Comparison of ENCODE assay signal across 8 cellular contexts in genomic region chrX:155334486-155335316, GRCh38. TPM values are rescaled to one million over a fixed set of nuclear protein-coding genes. Genes with fewer than 3 reads are reported as not detected.
DNase-seq lines count a peak whose midpoint lies in the region; ATAC-seq and TF ChIP-seq lines count a peak whose summit lies in the region.

Gene CLIC2 (minus strand): TSS chrX:155334614. CDS start chrX:155334427, 187 bp downstream.

- H2BK5ac ChIP-seq in H9 (ENCODE audit: insufficient read length, low read length) = no peak within 1 kb of the TSS

- H3K36me3 Mint-ChIP-seq in H9 (ENCODE audit: insufficient read depth in 1 of 3, low read depth in 3 of 3) = no peaks in the 10 kb centered on the region

- H2BK12ac ChIP-seq in H9 (ENCODE audit: insufficient read length, low read depth, low read length) = no peak within 1 kb of the TSS

- no peak within 1 kb of the TSS for H4K91ac ChIP-seq in H9 (ENCODE audit: insufficient read length, low read depth, low read length)

- no peaks in the 10 kb centered on the region for H3K36me3 ChIP-seq in skeletal muscle tissue (ENCODE audit: control insufficient read depth in 3 of 3, insufficient read depth in 3 of 3, low read length in 3 of 3)

- H3K23me2 ChIP-seq in H9 (ENCODE audit: insufficient read length, low read depth, low read length, poor library complexity, severe bottlenecking) = no peaks in the 10 kb centered on the region

- H3K27me3 ChIP-seq in AG04450 (ENCODE audit: control insufficient read depth, insufficient read depth, low read length) = no peaks in the 10 kb centered on the region
- H3K27me3 ChIP-seq in skeletal muscle tissue (ENCODE audit: control insufficient read depth in 3 of 3, insufficient read depth in 3 of 3, low read length in 3 of 3) = no peaks in the 10 kb centered on the region
- no peaks in the 10 kb centered on the region for H3K27me3 ChIP-seq in H9 (ENCODE audit: insufficient read depth, low read length)

- peaks cover 28 to 31% of the 10 kb centered on the region in 2 experiments for H3K9me3 Mint-ChIP-seq in H9

- no peak within 1 kb of the TSS for H3K56ac ChIP-seq in H9 (ENCODE audit: insufficient read length, low read depth, low read length)

- no peak within 1 kb of the TSS for H2BK120ac ChIP-seq in H9 (ENCODE audit: low read depth, low read length, poor library complexity, severe bottlenecking)

- H3K27ac ChIP-seq in AG04450 (ENCODE audit: low read depth, low read length) = peak within 1 kb of the TSS; percentile 39
- H3K27ac ChIP-seq in skeletal muscle tissue (ENCODE audit: low read depth, low read length) = peak within 1 kb of the TSS; percentile 55
- H3K27ac ChIP-seq in H9 (ENCODE audit: insufficient read length, low read depth, low read length) = no peak within 1 kb of the TSS

- H3K27ac Mint-ChIP-seq in H9 = no peak within 1 kb of the TSS

- CTCF ChIA-PET in AG04450 (lab: Charles Lee) = no interaction called here

- H3K4me1 Mint-ChIP-seq in H9 = no peaks in the 10 kb centered on the region

- H3K4me3 ChIP-seq in AG04450 (ENCODE audit: low read depth, low read length) (no peak within 1 kb of the TSS), skeletal muscle tissue (ENCODE audit: low read length in 3 of 3) (peak within 1 kb of the TSS in 2 of 3 donors; percentile 61 to 67)

- POLR2A ChIA-PET in AG04450 (lab: Yijun Ruan, JAX) = no interaction called here

- H3K4me2 ChIP-seq in H9 (ENCODE audit: insufficient read depth, insufficient read length, low read length) = no peak within 1 kb of the TSS

- peak; percentile 72 for ATAC-seq in GM19351 (IDR thresholded peaks at IDR 0.05; ENCODE audit: unreplicated experiment)

- no peak within 1 kb of the TSS for H3K23ac ChIP-seq in H9 (ENCODE audit: insufficient read length, low read depth, low read length)

- no peak within 1 kb of the TSS for H2AK5ac ChIP-seq in H9 (ENCODE audit: insufficient read length, low read length)

- H3K79me1 ChIP-seq in H9 (ENCODE audit: insufficient read depth, low read depth, low read length, poor library complexity, severe bottlenecking) = no peaks in the 10 kb centered on the region

- no CpG with 5 or more reads among the region's 5 CpGs for WGBS in H9 (ENCODE audit: extremely low coverage, insufficient read length, low lambda C conversion rate)

- peak; percentile 86 for TF ChIP-seq POLR2A in erythroblast (IDR thresholded peaks at IDR 0.05; ENCODE audit: low read length)

- H3K79me2 ChIP-seq in H9 (ENCODE audit: insufficient read depth, low read length) = no peaks in the 10 kb centered on the region

- no peaks in the 10 kb centered on the region for H4K20me1 ChIP-seq in H9 (ENCODE audit: control insufficient read depth, insufficient read depth, insufficient read length)

- H2BK20ac ChIP-seq in H9 (ENCODE audit: low read depth, low read length, poor library complexity, severe bottlenecking) = no peak within 1 kb of the TSS

- H3K9me3 ChIP-seq in AG04450 (ENCODE audit: control insufficient read depth, insufficient read depth, low read length) (no peaks in the 10 kb centered on the region), skeletal muscle tissue (ENCODE audit: control insufficient read depth in 3 of 3, low read length in 3 of 3) (no peaks in the 10 kb centered on the region), H9 (ENCODE audit: control insufficient read depth, low read depth, low read length) (no peaks in the 10 kb centered on the region)

- H3K4ac ChIP-seq in H9 (ENCODE audit: low read depth, low read length) = no peak within 1 kb of the TSS

- H3K4me1 ChIP-seq in skeletal muscle tissue (ENCODE audit: control insufficient read depth in 3 of 3, insufficient read depth in 3 of 3, low read length in 3 of 3) = no peaks in the 10 kb centered on the region
- H3K4me1 ChIP-seq in H9 (ENCODE audit: insufficient read depth, low read length) = no peaks in the 10 kb centered on the region

- H2BK15ac ChIP-seq in H9 (ENCODE audit: low read depth, low read length) = no peak within 1 kb of the TSS

- no peak within 1 kb of the TSS for H3K14ac ChIP-seq in H9 (ENCODE audit: insufficient read depth, low read length)

- H4K5ac ChIP-seq in H9 (ENCODE audit: insufficient read length, low read depth, low read length) = no peak within 1 kb of the TSS

- peak within 1 kb of the TSS; percentile 25 to 33 (median 25) for H3K9ac ChIP-seq in skeletal muscle tissue (ENCODE audit: low read depth in 1 of 3, low read length in 3 of 3)
- no peak within 1 kb of the TSS for H3K9ac ChIP-seq in H9 (ENCODE audit: extremely low read depth, insufficient read length, low read length)

- H3K18ac ChIP-seq in H9 (ENCODE audit: insufficient read length, low read depth, low read length) = no peak within 1 kb of the TSS

- no peak within 1 kb of the TSS for H4K8ac ChIP-seq in H9 (replicated peaks; ENCODE audit: insufficient read length, low read depth, low read length)

- H3K27me3 Mint-ChIP-seq in H9 (ENCODE audit: low read depth) = peaks cover 2% of the 10 kb centered on the region

- DNase-seq in AG04450 (ENCODE audit: low read depth, low spot score) (peak; percentile 59), NCI-H2081 treated with DMSO at 0.1 percent for 48 hours (lab: John Stamatoyannopoulos, UW) (peak; percentile 0), erythroblast (lab: John Stamatoyannopoulos, UW) (peak; percentile 92 to 96), H9 (no peak), NCI-H748 treated with DMSO at 0.1 percent for 48 hours (lab: John Stamatoyannopoulos, UW) (no peak)
- DNase-seq in stimulated activated CD4-positive, alpha-beta T cell treated with anti-CD3 and anti-CD28 coated beads, Interleukin-12 subunit alpha, Interleukin-12 subunit beta, amount 100 ng/mL, for 4 hours = no peak

- H3K4me3 Mint-ChIP-seq in H9 = no peak within 1 kb of the TSS

- TF ChIP-seq CTCF in AG04450 (IDR thresholded peaks at IDR 0.05; ENCODE audit: low read depth, low read length) = no peak
- no peak for TF ChIP-seq CTCF in H9 (conservative IDR thresholded peaks at IDR 0.05)

- no peak within 1 kb of the TSS for H2AFZ ChIP-seq in H9 (ENCODE audit: low read length)

- no peak within 1 kb of the TSS for H3T11ph ChIP-seq in H9 (ENCODE audit: low read length)

RNA-seq across cellular contexts. Expression of gene CLIC2, which starts in this region (rescaled TPM):
- polyA plus RNA-seq in AG04450 (2011; rRNA removed) = 0.55 and 1.2 TPM in 2 replicates
- polyA minus RNA-seq in AG04450 (2011; rRNA and poly(A)+ RNA removed) = 0.55 and 1.1 TPM in 2 replicates
- total RNA-seq in skeletal muscle tissue = 3.1 TPM
- total RNA-seq in H9 (2021) = 0.50 and 0.98 TPM in 2 replicates

Comparison
In these comparisons a context has a peak if more than half of its experiments do, and no peak if none do; other contexts are left out.
1. DNase-seq: peak in AG04450 (single experiment), NCI-H2081 treated with DMSO at 0.1 percent for 48 hours (single experiment) and erythroblast (2 of 2); none in H9 (single experiment), stimulated activated CD4-positive, alpha-beta T cell treated with anti-CD3 and anti-CD28 coated beads, Interleukin-12 subunit alpha, Interleukin-12 subunit beta, amount 100 ng/mL, for 4 hours (single experiment) and NCI-H748 treated with DMSO at 0.1 percent for 48 hours (single experiment).